ENCODE assay signal across 8 cellular contexts in genomic region chr5:9544502-9545300, GRCh38. TPM values are rescaled to one million over a fixed set of nuclear protein-coding genes. Genes with fewer than 3 reads are reported as not detected.
A peak's percentile ranks its signal among the peaks of the same experiment; 100 is the strongest.
DNase-seq lines count a peak whose midpoint lies in the region; ATAC-seq, FAIRE-seq and TF ChIP-seq lines count a peak whose summit lies in the region.

No MANE protein-coding gene starts in this region.

- TF ChIP-seq POLR2A in GM12891 (IDR thresholded peaks at IDR 0.05; ENCODE audit: low read depth, low read length) (no peak), adrenal gland (IDR thresholded peaks at IDR 0.05) (no peak)

- 0 to 1% (median 1%) methylated on average over 40 to 65 of the region's 65 CpGs for WGBS in adrenal gland, 4 donors

- no TSS peak for BruUV-seq in A673 (replicated peaks; lab: Mats Ljungman, UMichigan)

- POLR2A ChIA-PET in A673 (lab: Charles Lee; ENCODE audit: low non-redundant PET), result no interaction called here

- ATAC-seq in HG03066 (IDR thresholded peaks at IDR 0.05; ENCODE audit: low read depth, unreplicated experiment), result peak; percentile 68
- peak; percentile 81 for ATAC-seq in left ventricle myocardium superior

- intact Hi-C loops in A673 (cut with micrococcal nuclease; ENCODE audit: unreplicated experiment) (loop anchor here (5.0 kb wide), 2 partner anchors 182 to 1617 kb away; no protein-coding TSS in a partner anchor), adrenal gland (cut with DNase I) (loop anchor here (5.0 to 10.0 kb wide), 2 partner anchors 180 to 182 kb away; no protein-coding TSS in a partner anchor), left ventricle myocardium superior (cut with micrococcal nuclease) (no loop called here)

- TF ChIP-seq CTCF in A673 (conservative IDR thresholded peaks at IDR 0.05; ENCODE audit: low read depth, low read length), result peak; percentile 96
- TF ChIP-seq CTCF in adrenal gland (IDR thresholded peaks at IDR 0.05), result peak; percentile 58 to 94 (median 84)

- CTCF ChIA-PET in A673 (lab: Charles Lee), result no interaction called here

- H3K4me1 ChIP-seq in A673 (ENCODE audit: insufficient read depth, low read length, poor library complexity, severe bottlenecking) (peaks cover 11% of the 10 kb centered on the region), adrenal gland (replicated peaks in 1 of 2) (peaks cover 13 to 23% of the 10 kb centered on the region in 2 donors)

- H3K27ac ChIP-seq in A673 (ENCODE audit: low read depth, low read length, poor library complexity, severe bottlenecking) (no peak overlapping the region), adrenal gland (peak overlapping the region in 1 of 5 donors; percentile 49)

- H3K36me3 ChIP-seq in A673 (ENCODE audit: insufficient read depth, low read length, poor library complexity, severe bottlenecking) (no peaks in the 10 kb centered on the region), adrenal gland (replicated peaks in 1 of 2) (no peaks in the 10 kb centered on the region)

- H3K4me3 ChIP-seq in A673 (ENCODE audit: low read depth, low read length, poor library complexity, severe bottlenecking) (peak overlapping the region; percentile 42), adrenal gland (peak overlapping the region in 2 of 4 donors; percentile 3 to 86)

- peak; percentile 52 for FAIRE-seq in GM12891 (lab: Jason Lieb, UNC)

- peaks cover 28% of the 10 kb centered on the region for H3K27me3 ChIP-seq in A673 (replicated peaks; ENCODE audit: insufficient read depth, low read depth, low read length, poor library complexity)
- no peaks in the 10 kb centered on the region for H3K27me3 ChIP-seq in adrenal gland

- H3K9me3 ChIP-seq in A673 (ENCODE audit: low read depth, low read length, poor library complexity, severe bottlenecking) (no peaks in the 10 kb centered on the region), adrenal gland (replicated peaks in 1 of 3) (no peaks in the 10 kb centered on the region)

- DNase-seq in A673 (ENCODE audit: low spot score), result peak; percentile 79
- DNase-seq in GM12891 (ENCODE audit: insufficient read length, low spot score), result peak; percentile 56
- peak; percentile 76 for DNase-seq in NCI-H774 (lab: John Stamatoyannopoulos, UW)
- DNase-seq in adrenal gland, result peak; percentile 69 to 91 (median 76)
- peak; percentile 91 for DNase-seq in left ventricle myocardium superior
- peak; percentile 89 for DNase-seq in pons (ENCODE audit: low spot score)
- DNase-seq in activated gamma-delta T cell treated with Interleukin-2 at 50 U/mL for 16 hours, result no peak

TF ChIP-seq in GM12891, 5 proteins besides CTCF, POLR2A, EP300 and RAD21:
- no peak for TF ChIP-seq TAF1 (IDR thresholded peaks at IDR 0.05; ENCODE audit: low read depth, low read length)
- no peak for TF ChIP-seq POU2F2 (IDR thresholded peaks at IDR 0.05; ENCODE audit: low read depth, low read length)
- TF ChIP-seq POLR2AphosphoS5 (IDR thresholded peaks at IDR 0.05; ENCODE audit: low read depth, low read length), result no peak
- no peak for TF ChIP-seq SPI1 (IDR thresholded peaks at IDR 0.05; ENCODE audit: low read depth, low read length)
- no peak for TF ChIP-seq PAX5 (IDR thresholded peaks at IDR 0.05; ENCODE audit: insufficient read depth, low read length, severe bottlenecking)

RNA-seq across cellular contexts. Expression of gene SEMA5A, which starts 1.2 kb away (rescaled TPM):
- total RNA-seq in A673 (2021) (0.17 and 0.20 TPM in 2 replicates), adrenal gland (1 to 10 TPM; 1.1 to 6.0 (median 3.4) TPM), left ventricle myocardium superior (25.3 TPM)
- polyA plus RNA-seq in GM12891 (2012; ENCODE audit: low read depth, missing spikeins), result 0.14 TPM
- 1 to 10 TPM in 1 of 3 donors, under 1 TPM in 2; 0.40 to 3.0 (median 0.97) TPM for polyA plus RNA-seq in adrenal gland
